In genomic region chr2:130594011-130594410, GRCh38 we compare ENCODE assay signal across 14 cellular contexts. TPM values are rescaled to one million over a fixed set of nuclear protein-coding genes. Genes with fewer than 3 reads are reported as not detected.
DNase-seq lines count a peak whose midpoint lies in the region; ATAC-seq, FAIRE-seq and TF ChIP-seq lines count a peak whose summit lies in the region.
"Not testable (repeated sequence)": the region's sequence is repeated elsewhere in the genome, so short reads cannot be mapped to it uniquely, and the experiment has no call there.
"Had no signal": no experiment of that assay in that cellular context is flagged by ENCODE, and none has a peak within 500 bp of the region (broad histone marks: within the 10 kb centered on the region; RNA-seq: fewer than 3 reads in every experiment).

No MANE protein-coding gene starts in this region.

- not testable (repeated sequence) for ATAC-seq in lung (ENCODE audit: insufficient read depth, low FRiP score); upper lobe of right lung

- not testable (repeated sequence) for H2AFZ ChIP-seq in endothelial cell of umbilical vein (ENCODE audit: low read depth, low read length)

- POLR2A ChIA-PET in endothelial cell of umbilical vein (lab: Charles Lee): not testable (repeated sequence)

- intact Hi-C loops in endothelial cell of umbilical vein (cut with micrococcal nuclease); upper lobe of right lung (cut with DNase I): not testable (repeated sequence)

- CTCF ChIA-PET in endothelial cell of umbilical vein (lab: Charles Lee): not testable (repeated sequence)

- DNase-seq in ELF-1 (ENCODE audit: low read depth, low spot score) (peak; percentile 0), right atrium auricular region (ENCODE audit: low spot score) (peak; percentile 47), lung (ENCODE audit: low spot score) (peak; percentile 25), pons (ENCODE audit: low spot score) (peak; percentile 0), upper lobe of right lung (peak; percentile 17)
- DNase-seq in activated CD8-positive, alpha-beta memory T cell treated with anti-CD3 and anti-CD28 coated beads, Interleukin-2, amount 50 U/mL, for 48 hours: peak; percentile 43
- not testable (repeated sequence) for DNase-seq in endothelial cell of umbilical vein (ENCODE audit: low read depth, low spot score)

- H3K27me3 ChIP-seq in endothelial cell of umbilical vein (ENCODE audit: control insufficient read depth in 2 of 2, insufficient read depth in 2 of 2, low read length in 2 of 2); right atrium auricular region; lung (ENCODE audit: control insufficient read depth, insufficient read depth); upper lobe of right lung: not testable (repeated sequence)

- H3K4me2 ChIP-seq in endothelial cell of umbilical vein (ENCODE audit: insufficient read depth, low read length): not testable (repeated sequence)

- not testable (repeated sequence) for H3K4me3 ChIP-seq in endothelial cell of umbilical vein (replicated peaks in 1 of 3; ENCODE audit: insufficient read depth in 1 of 3, low read depth in 1 of 3, low read length in 3 of 3); right atrium auricular region; lung; upper lobe of right lung

- TF ChIP-seq POLR2A in endothelial cell of umbilical vein (IDR thresholded peaks at IDR 0.05; ENCODE audit: low read depth, low read length): not testable (repeated sequence)

- H4K20me1 ChIP-seq in endothelial cell of umbilical vein (replicated peaks; ENCODE audit: control insufficient read depth, extremely low read depth, insufficient read depth, low read length): not testable (repeated sequence)

- not testable (repeated sequence) for H3K9me1 ChIP-seq in endothelial cell of umbilical vein (replicated peaks; ENCODE audit: control insufficient read depth, extremely low read depth, insufficient read depth, low read length)

- H3K9me3 ChIP-seq in endothelial cell of umbilical vein (replicated peaks; ENCODE audit: control insufficient read depth, insufficient read depth, low read length); right atrium auricular region; lung (ENCODE audit: control insufficient read depth in 2 of 2, insufficient read depth in 1 of 2, low read length in 1 of 2); upper lobe of right lung: not testable (repeated sequence)

- TF ChIP-seq CTCF in endothelial cell of umbilical vein (IDR thresholded peaks at IDR 0.05; ENCODE audit: extremely low read depth in 1 of 2, insufficient read depth in 1 of 2, low read depth in 1 of 2, low read length in 2 of 2); right atrium auricular region (IDR thresholded peaks at IDR 0.05); lung (IDR thresholded peaks at IDR 0.05; ENCODE audit: control extremely low read depth, extremely low read depth); upper lobe of right lung (IDR thresholded peaks at IDR 0.05): not testable (repeated sequence)

- BruUV-seq in endothelial cell of umbilical vein (replicated peaks; lab: Mats Ljungman, UMichigan): not testable (repeated sequence)

- not testable (repeated sequence) for H3K27ac ChIP-seq in endothelial cell of umbilical vein (ENCODE audit: insufficient read depth, low read depth, low read length); right atrium auricular region; lung (ENCODE audit: low read depth in 1 of 2, low read length in 1 of 2); upper lobe of right lung

- H3K79me2 ChIP-seq in endothelial cell of umbilical vein (ENCODE audit: control insufficient read depth, insufficient read depth, low read length): not testable (repeated sequence)

- WGBS in lung, 2 donors: 80 to 81% methylated on average over 2 of the region's 4 CpGs

- peak; percentile 18 for FAIRE-seq in endothelial cell of umbilical vein (lab: Jason Lieb, UNC)

- dilution Hi-C loops in endothelial cell of umbilical vein (cut with MboI; ENCODE audit: extremely low pct_ligation_motif_present, low sequenced_read_pairs): not testable (repeated sequence)

- not testable (repeated sequence) for H3K36me3 ChIP-seq in endothelial cell of umbilical vein (ENCODE audit: control insufficient read depth in 2 of 2, extremely low read depth in 1 of 2, insufficient read depth in 2 of 2, low read length in 2 of 2); right atrium auricular region; lung (ENCODE audit: control insufficient read depth in 2 of 2, insufficient read depth in 2 of 2, low read length in 2 of 2); upper lobe of right lung

- not testable (repeated sequence) for H3K9ac ChIP-seq in endothelial cell of umbilical vein (replicated peaks; ENCODE audit: extremely low read depth, insufficient read depth, low read length)

- H3K4me1 ChIP-seq in endothelial cell of umbilical vein (ENCODE audit: control insufficient read depth, extremely low read depth, insufficient read depth, low read length); right atrium auricular region; lung (ENCODE audit: control insufficient read depth in 2 of 2, insufficient read depth in 2 of 2, low read length in 2 of 2); upper lobe of right lung: not testable (repeated sequence)

RNA-seq across cellular contexts. Expression of gene CFC1, which starts 5.4 kb away (rescaled TPM):
- total RNA-seq in endothelial cell of umbilical vein: not detected in 2 replicates
- not detected in 2 replicates for polyA plus RNA-seq in endothelial cell of umbilical vein
- polyA plus RNA-seq in endothelial cell of umbilical vein (2011; cell fraction: cytosol; rRNA removed): not detected in 2 replicates
- not detected in 2 replicates for polyA plus RNA-seq in endothelial cell of umbilical vein (2011; cell fraction: nucleus; rRNA removed)
- polyA plus RNA-seq in endothelial cell of umbilical vein (2012): not detected in 2 replicates
- polyA minus RNA-seq in endothelial cell of umbilical vein: not detected in 2 replicates
- polyA minus RNA-seq in endothelial cell of umbilical vein (2011; cell fraction: cytosol; rRNA and poly(A)+ RNA removed): not detected
- polyA minus RNA-seq in endothelial cell of umbilical vein (2011; cell fraction: nucleus; rRNA and poly(A)+ RNA removed): not detected in 2 replicates
- total RNA-seq in right atrium auricular region: 10 to 100 TPM in 1 of 2 donors, not detected in 1; 13.4 TPM
- total RNA-seq in lung: 1 to 10 TPM in 1 of 2 donors, not detected in 1; 9.1 TPM
- polyA plus RNA-seq in lung: 1 to 10 TPM in 1 of 2 donors, under 1 TPM in 1; 0.19 to 1.3 TPM
- 0.38 TPM for total RNA-seq in upper lobe of right lung
- total RNA-seq: A673; Calu3; CD8-positive, alpha-beta T cell; G401; GM12878 had no signal
- polyA plus RNA-seq: AG04450, GM12878 had no signal

RNA-seq across cellular contexts. Expression of gene POTEJ, which starts 17.2 kb away (rescaled TPM):
- total RNA-seq in endothelial cell of umbilical vein: 0.24 TPM in 1 of 2 replicates, not detected in the other
- polyA plus RNA-seq in endothelial cell of umbilical vein: 0.03 TPM in 2 replicates
- 0.03 TPM in 2 replicates for polyA plus RNA-seq in endothelial cell of umbilical vein (2011; cell fraction: cytosol; rRNA removed)
- 0.45 and 0.84 TPM in 2 replicates for polyA plus RNA-seq in endothelial cell of umbilical vein (2011; cell fraction: nucleus; rRNA removed)
- polyA plus RNA-seq in endothelial cell of umbilical vein (2012): 0.07 TPM in 1 of 2 replicates, not detected in the other
- 1.3 and 1.6 TPM in 2 replicates for polyA minus RNA-seq in endothelial cell of umbilical vein
- not detected for polyA minus RNA-seq in endothelial cell of umbilical vein (2011; cell fraction: cytosol; rRNA and poly(A)+ RNA removed)
- polyA minus RNA-seq in endothelial cell of umbilical vein (2011; cell fraction: nucleus; rRNA and poly(A)+ RNA removed): 2.1 and 3.1 TPM in 2 replicates
- total RNA-seq in right atrium auricular region: 1 to 10 TPM in 1 of 2 donors, not detected in 1; 2.6 TPM
- 1 to 10 TPM in 1 of 2 donors, under 1 TPM in 1; 0.09 to 1.8 TPM for total RNA-seq in lung
- not detected for polyA plus RNA-seq in lung
- total RNA-seq in upper lobe of right lung: not detected
- total RNA-seq: A673; Calu3; CD8-positive, alpha-beta T cell; G401; GM12878; H7 had no signal
- polyA plus RNA-seq: AG04450, GM12878 had no signal
